ENCODE assay signal across 1 cellular context in genomic region chr16:58264961-58265479, GRCh38.
TF ChIP-seq lines count a peak whose summit lies in the region.

No MANE protein-coding gene starts in this region.

TF ChIP-seq in K562, 482 proteins besides CTCF, POLR2A, EP300 and RAD21 (continued from another document):
- TF ChIP-seq MNT (conservative IDR thresholded peaks at IDR 0.05) (peak in 1 of 2 experiments; percentile 26; a peak in 2 of 4 replicates), PYGO2 (tag; IDR thresholded peaks at IDR 0.05) (no peak; the same call in 1 of the 2 replicates), ZC3H11A (IDR thresholded peaks at IDR 0.05; ENCODE audit: low read depth, low read length) (no peak), PTBP1 (IDR thresholded peaks at IDR 0.05; ENCODE audit: low read depth, low read length) (no peak), ZNF23 (CRISPR knock-in tag; IDR thresholded peaks at IDR 0.05) (no peak), GATAD2A (IDR thresholded peaks at IDR 0.05) (0 out of 2 replicates have a peak, but pooled peaks have one; percentile 21), SPI1 (IDR thresholded peaks at IDR 0.05; ENCODE audit: borderline replicate concordance, low read depth, low read length) (peak; percentile 76; the same call in 1 of the 2 replicates), GTF2A2 (tag; IDR thresholded peaks at IDR 0.05) (peak; percentile 48; the same call in 1 of the 2 replicates), TRIM24 (IDR thresholded peaks at IDR 0.05) (no peak), MYNN (IDR thresholded peaks at IDR 0.05) (no peak), MYNN (CRISPR knock-in tag; IDR thresholded peaks at IDR 0.05) (no peak), L3MBTL2 (IDR thresholded peaks at IDR 0.05) (peak; percentile 93), ZNF24 (IDR thresholded peaks at IDR 0.05) (0 out of 2 replicates have a peak, but pooled peaks have one; percentile 1), GABPB1 (CRISPR knock-in tag; IDR thresholded peaks at IDR 0.05) (no peak), FOXP1 (CRISPR knock-in tag; IDR thresholded peaks at IDR 0.05) (no peak), JUN (IDR thresholded peaks at IDR 0.05; ENCODE audit: borderline replicate concordance, low read depth, low read length) (peak; percentile 82), JUN (CRISPR knock-in tag; IDR thresholded peaks at IDR 0.05; ENCODE audit: borderline replicate concordance) (no peak), ZEB2 (IDR thresholded peaks at IDR 0.05) (no peak), ZBTB17 (CRISPR knock-in tag; IDR thresholded peaks at IDR 0.05) (peak; percentile 67; the same call in 1 of the 2 replicates), E2F6 (IDR thresholded peaks at IDR 0.05; ENCODE audit: borderline replicate concordance in 1 of 2, extremely low read depth in 1 of 2, insufficient read depth in 1 of 2, insufficient read length in 1 of 2, low read depth in 1 of 2, low read length in 1 of 2, poor library complexity in 1 of 2, severe bottlenecking in 1 of 2) (peak; percentile 20 to 76), TEAD1 (CRISPR knock-in tag; IDR thresholded peaks at IDR 0.05) (peak in 1 of 2 experiments; percentile 31; a peak in 1 of 4 replicates), HDAC2 (IDR thresholded peaks at IDR 0.05) (no peak), NUFIP1 (IDR thresholded peaks at IDR 0.05; ENCODE audit: partially characterized antibody) (no peak), SMAD3 (CRISPR knock-in tag; conservative IDR thresholded peaks at IDR 0.05) (no peak), ZFX (CRISPR knock-in tag; IDR thresholded peaks at IDR 0.05) (peak; percentile 52; the same call in 1 of the 2 replicates), ZBTB1 (CRISPR knock-in tag; IDR thresholded peaks at IDR 0.05; ENCODE audit: borderline replicate concordance, low read depth) (no peak), RAD51 (IDR thresholded peaks at IDR 0.05; ENCODE audit: borderline replicate concordance, low read depth) (0 out of 2 replicates have a peak, but pooled peaks have one; percentile 35), CSDE1 (IDR thresholded peaks at IDR 0.05) (no peak), DACH1 (IDR thresholded peaks at IDR 0.05; ENCODE audit: partially characterized antibody) (no peak), FOXA1 (IDR thresholded peaks at IDR 0.05; ENCODE audit: borderline replicate concordance) (no peak), ZNF347 (CRISPR knock-in tag; IDR thresholded peaks at IDR 0.05; ENCODE audit: low read depth) (no peak), CLOCK (CRISPR knock-in tag; IDR thresholded peaks at IDR 0.05; ENCODE audit: borderline replicate concordance) (0 out of 2 replicates have a peak, but pooled peaks have one; percentile 58), ARNT (IDR thresholded peaks at IDR 0.05) (peak in 1 of 2 experiments; percentile 18; a peak in 1 of 4 replicates), ZNF140 (CRISPR knock-in tag; IDR thresholded peaks at IDR 0.05) (0 out of 2 replicates have a peak, but pooled peaks have one; percentile 5), ZNF589 (CRISPR knock-in tag; IDR thresholded peaks at IDR 0.05; ENCODE audit: low read depth) (peak; percentile 59), HDAC1 (IDR thresholded peaks at IDR 0.05) (peak in 1 of 2 experiments; percentile 9; a peak in 1 of 4 replicates)
- TF ChIP-seq, protein P1, sequence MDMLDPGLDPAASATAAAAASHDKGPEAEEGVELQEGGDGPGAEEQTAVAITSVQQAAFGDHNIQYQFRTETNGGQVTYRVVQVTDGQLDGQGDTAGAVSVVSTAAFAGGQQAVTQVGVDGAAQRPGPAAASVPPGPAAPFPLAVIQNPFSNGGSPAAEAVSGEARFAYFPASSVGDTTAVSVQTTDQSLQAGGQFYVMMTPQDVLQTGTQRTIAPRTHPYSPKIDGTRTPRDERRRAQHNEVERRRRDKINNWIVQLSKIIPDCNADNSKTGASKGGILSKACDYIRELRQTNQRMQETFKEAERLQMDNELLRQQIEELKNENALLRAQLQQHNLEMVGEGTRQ (CRISPR knock-in tag; IDR thresholded peaks at IDR 0.05) = no peak
- TF ChIP-seq, protein P2, sequence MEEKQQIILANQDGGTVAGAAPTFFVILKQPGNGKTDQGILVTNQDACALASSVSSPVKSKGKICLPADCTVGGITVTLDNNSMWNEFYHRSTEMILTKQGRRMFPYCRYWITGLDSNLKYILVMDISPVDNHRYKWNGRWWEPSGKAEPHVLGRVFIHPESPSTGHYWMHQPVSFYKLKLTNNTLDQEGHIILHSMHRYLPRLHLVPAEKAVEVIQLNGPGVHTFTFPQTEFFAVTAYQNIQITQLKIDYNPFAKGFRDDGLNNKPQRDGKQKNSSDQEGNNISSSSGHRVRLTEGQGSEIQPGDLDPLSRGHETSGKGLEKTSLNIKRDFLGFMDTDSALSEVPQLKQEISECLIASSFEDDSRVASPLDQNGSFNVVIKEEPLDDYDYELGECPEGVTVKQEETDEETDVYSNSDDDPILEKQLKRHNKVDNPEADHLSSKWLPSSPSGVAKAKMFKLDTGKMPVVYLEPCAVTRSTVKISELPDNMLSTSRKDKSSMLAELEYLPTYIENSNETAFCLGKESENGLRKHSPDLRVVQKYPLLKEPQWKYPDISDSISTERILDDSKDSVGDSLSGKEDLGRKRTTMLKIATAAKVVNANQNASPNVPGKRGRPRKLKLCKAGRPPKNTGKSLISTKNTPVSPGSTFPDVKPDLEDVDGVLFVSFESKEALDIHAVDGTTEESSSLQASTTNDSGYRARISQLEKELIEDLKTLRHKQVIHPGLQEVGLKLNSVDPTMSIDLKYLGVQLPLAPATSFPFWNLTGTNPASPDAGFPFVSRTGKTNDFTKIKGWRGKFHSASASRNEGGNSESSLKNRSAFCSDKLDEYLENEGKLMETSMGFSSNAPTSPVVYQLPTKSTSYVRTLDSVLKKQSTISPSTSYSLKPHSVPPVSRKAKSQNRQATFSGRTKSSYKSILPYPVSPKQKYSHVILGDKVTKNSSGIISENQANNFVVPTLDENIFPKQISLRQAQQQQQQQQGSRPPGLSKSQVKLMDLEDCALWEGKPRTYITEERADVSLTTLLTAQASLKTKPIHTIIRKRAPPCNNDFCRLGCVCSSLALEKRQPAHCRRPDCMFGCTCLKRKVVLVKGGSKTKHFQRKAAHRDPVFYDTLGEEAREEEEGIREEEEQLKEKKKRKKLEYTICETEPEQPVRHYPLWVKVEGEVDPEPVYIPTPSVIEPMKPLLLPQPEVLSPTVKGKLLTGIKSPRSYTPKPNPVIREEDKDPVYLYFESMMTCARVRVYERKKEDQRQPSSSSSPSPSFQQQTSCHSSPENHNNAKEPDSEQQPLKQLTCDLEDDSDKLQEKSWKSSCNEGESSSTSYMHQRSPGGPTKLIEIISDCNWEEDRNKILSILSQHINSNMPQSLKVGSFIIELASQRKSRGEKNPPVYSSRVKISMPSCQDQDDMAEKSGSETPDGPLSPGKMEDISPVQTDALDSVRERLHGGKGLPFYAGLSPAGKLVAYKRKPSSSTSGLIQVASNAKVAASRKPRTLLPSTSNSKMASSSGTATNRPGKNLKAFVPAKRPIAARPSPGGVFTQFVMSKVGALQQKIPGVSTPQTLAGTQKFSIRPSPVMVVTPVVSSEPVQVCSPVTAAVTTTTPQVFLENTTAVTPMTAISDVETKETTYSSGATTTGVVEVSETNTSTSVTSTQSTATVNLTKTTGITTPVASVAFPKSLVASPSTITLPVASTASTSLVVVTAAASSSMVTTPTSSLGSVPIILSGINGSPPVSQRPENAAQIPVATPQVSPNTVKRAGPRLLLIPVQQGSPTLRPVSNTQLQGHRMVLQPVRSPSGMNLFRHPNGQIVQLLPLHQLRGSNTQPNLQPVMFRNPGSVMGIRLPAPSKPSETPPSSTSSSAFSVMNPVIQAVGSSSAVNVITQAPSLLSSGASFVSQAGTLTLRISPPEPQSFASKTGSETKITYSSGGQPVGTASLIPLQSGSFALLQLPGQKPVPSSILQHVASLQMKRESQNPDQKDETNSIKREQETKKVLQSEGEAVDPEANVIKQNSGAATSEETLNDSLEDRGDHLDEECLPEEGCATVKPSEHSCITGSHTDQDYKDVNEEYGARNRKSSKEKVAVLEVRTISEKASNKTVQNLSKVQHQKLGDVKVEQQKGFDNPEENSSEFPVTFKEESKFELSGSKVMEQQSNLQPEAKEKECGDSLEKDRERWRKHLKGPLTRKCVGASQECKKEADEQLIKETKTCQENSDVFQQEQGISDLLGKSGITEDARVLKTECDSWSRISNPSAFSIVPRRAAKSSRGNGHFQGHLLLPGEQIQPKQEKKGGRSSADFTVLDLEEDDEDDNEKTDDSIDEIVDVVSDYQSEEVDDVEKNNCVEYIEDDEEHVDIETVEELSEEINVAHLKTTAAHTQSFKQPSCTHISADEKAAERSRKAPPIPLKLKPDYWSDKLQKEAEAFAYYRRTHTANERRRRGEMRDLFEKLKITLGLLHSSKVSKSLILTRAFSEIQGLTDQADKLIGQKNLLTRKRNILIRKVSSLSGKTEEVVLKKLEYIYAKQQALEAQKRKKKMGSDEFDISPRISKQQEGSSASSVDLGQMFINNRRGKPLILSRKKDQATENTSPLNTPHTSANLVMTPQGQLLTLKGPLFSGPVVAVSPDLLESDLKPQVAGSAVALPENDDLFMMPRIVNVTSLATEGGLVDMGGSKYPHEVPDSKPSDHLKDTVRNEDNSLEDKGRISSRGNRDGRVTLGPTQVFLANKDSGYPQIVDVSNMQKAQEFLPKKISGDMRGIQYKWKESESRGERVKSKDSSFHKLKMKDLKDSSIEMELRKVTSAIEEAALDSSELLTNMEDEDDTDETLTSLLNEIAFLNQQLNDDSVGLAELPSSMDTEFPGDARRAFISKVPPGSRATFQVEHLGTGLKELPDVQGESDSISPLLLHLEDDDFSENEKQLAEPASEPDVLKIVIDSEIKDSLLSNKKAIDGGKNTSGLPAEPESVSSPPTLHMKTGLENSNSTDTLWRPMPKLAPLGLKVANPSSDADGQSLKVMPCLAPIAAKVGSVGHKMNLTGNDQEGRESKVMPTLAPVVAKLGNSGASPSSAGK (IDR thresholded peaks at IDR 0.05) = peak; percentile 83
- TF ChIP-seq, protein P3, sequence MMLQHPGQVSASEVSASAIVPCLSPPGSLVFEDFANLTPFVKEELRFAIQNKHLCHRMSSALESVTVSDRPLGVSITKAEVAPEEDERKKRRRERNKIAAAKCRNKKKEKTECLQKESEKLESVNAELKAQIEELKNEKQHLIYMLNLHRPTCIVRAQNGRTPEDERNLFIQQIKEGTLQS (IDR thresholded peaks at IDR 0.05) = peak; percentile 92
- TF ChIP-seq, protein P3 (CRISPR knock-in tag; conservative IDR thresholded peaks at IDR 0.05) = peak; percentile 54; the same call in 1 of the 2 replicates
- TF ChIP-seq, protein P4, sequence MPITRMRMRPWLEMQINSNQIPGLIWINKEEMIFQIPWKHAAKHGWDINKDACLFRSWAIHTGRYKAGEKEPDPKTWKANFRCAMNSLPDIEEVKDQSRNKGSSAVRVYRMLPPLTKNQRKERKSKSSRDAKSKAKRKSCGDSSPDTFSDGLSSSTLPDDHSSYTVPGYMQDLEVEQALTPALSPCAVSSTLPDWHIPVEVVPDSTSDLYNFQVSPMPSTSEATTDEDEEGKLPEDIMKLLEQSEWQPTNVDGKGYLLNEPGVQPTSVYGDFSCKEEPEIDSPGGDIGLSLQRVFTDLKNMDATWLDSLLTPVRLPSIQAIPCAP (CRISPR knock-in tag; IDR thresholded peaks at IDR 0.05; ENCODE audit: borderline replicate concordance) = no peak
